In the genomic region with DNA sequence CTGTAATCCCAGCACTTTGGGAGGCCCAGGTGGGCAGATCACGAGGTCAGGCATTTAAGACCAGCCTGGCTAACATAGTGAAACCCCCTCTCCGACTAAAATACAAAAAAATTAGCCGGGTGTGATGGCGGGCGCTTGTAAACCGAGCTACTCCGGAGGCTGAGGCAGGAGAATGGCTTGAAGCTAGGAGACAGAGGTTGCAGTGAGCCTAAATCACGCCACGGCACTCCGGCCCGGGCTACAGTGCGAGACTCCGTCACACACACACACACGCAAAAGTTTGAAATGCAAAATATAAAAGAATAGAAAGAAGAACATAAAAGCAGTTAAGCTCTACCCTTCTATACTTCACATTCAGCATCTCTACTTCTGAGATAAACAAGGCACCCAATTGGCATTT, we compare ENCODE assay signal across 6 cellular contexts.
"Had no signal": no experiment of that assay in that cellular context is flagged by ENCODE, and none has a peak within 500 bp of the region (broad histone marks: within the 10 kb centered on the region; RNA-seq: fewer than 3 reads in every experiment).

No MANE protein-coding gene starts in this region.

- H3K9me3 Mint-ChIP-seq: H9 had no signal

- H3K4me3 ChIP-seq: GM23248, K562 had no signal

- DNase-seq: GM23248, H9, HCEC 1CT, IMR-90, KG1 had no signal

- H3K27ac ChIP-seq: GM23248 had no signal

- H3K4me3 Mint-ChIP-seq: H9 had no signal

- H2AFZ ChIP-seq: GM23248 had no signal

- H3K9ac ChIP-seq: GM23248 had no signal

- ATAC-seq: K562 had no signal
